In the genomic region with DNA sequence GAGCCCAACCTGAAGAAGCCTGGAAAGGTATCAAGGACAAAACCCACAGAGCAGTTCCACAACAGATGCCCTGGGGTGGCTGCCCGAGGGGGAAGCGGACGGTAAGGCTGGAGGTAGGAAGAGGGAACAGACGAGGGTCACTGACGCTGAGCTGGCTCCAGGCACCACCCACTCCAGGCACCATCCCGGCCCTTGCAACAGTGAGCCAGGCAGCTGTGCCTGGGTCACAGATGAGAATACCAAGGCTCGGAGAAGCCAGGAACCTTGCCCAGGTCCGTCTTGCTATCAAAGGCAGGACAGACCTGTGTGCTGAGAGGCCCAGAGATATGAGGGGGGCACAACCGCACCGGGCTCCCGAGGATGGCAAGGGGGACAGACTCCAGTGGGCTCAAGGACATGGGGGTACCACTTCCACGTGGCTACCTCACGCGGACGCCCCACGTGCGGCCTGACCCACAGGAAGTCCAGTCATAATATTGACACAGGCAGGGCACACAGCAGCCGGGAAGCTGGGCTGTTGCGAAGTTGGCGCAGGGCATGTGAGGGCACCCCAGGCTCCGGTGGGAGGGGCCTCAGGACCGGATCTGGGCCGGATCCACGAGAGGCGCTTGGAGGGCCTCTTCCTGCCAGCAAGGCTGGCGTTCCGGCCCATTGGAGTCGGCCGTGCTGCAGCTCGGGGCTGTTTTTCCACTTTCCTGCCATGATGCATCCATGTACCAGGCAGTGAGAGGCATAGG, we compare ENCODE assay signal across 11 cellular contexts. TPM values are rescaled to one million over a fixed set of nuclear protein-coding genes. Genes with fewer than 3 reads are reported as not detected.
DNase-seq lines count a peak whose midpoint lies in the region; ATAC-seq and TF ChIP-seq lines count a peak whose summit lies in the region.
"Had no signal": no experiment of that assay in that cellular context is flagged by ENCODE, and none has a peak within 500 bp of the region (broad histone marks: within the 10 kb centered on the region; RNA-seq: fewer than 3 reads in every experiment).

No MANE protein-coding gene starts in this region.

- peak; percentile 84 for ATAC-seq in lung (ENCODE audit: insufficient read depth, low FRiP score)
- ATAC-seq in activated CD4-positive, alpha-beta T cell treated with anti-CD3 and anti-CD28 coated beads for 36 hours: no peak
- ATAC-seq: activated T-cell treated with anti-CD3 and anti-CD28 coated beads, Interleukin-2, amount 50 U/mL, for 4 hours had no signal

- H3K27me3 Mint-ChIP-seq in endodermal cell (ENCODE audit: insufficient read depth): no peaks in the 10 kb centered on the region
- H3K27me3 Mint-ChIP-seq in activated CD4-positive, alpha-beta T cell treated with anti-CD3 and anti-CD28 coated beads for 36 hours: no peaks in the 10 kb centered on the region

- BruUV-seq in PC-9 (replicated peaks; lab: Mats Ljungman, UMichigan): no TSS peak

- DNase-seq in NCI-H510A treated with DMSO at 0.1 percent for 48 hours (lab: John Stamatoyannopoulos, UW) (peak; percentile 88), endodermal cell (no peak), lung (ENCODE audit: low spot score) (peak; percentile 84), suprapubic skin (ENCODE audit: low spot score in 2 of 2) (peak; percentile 82 to 87), OCI-M1 (lab: John Stamatoyannopoulos, UW) (no peak), PC-9 (no peak), tibial nerve (ENCODE audit: low spot score in 2 of 2) (no peak)
- DNase-seq in activated CD4-positive, alpha-beta T cell treated with anti-CD3 and anti-CD28 coated beads for 36 hours: no peak
- DNase-seq: activated T-cell treated with anti-CD3 and anti-CD28 coated beads, Interleukin-2, amount 50 U/mL, for 4 hours; NCI-H748 treated with DMSO at 0.1 percent for 48 hours had no signal

- H2AFZ ChIP-seq in PC-9: no peak overlapping the region

- 94% methylated on average over 26 to 30 of the region's 30 CpGs for WGBS in endodermal cell (ENCODE audit: insufficient coverage in 1 of 2, insufficient read length in 1 of 2), 2 experiments
- 40 to 71% methylated on average over 30 of the region's 30 CpGs for WGBS in lung, 2 donors
- 63% methylated on average over 14 of the region's 30 CpGs for WGBS in suprapubic skin
- WGBS in tibial nerve, 2 donors: 79 to 81% methylated on average over 21 to 22 of the region's 30 CpGs

- H3K4me1 Mint-ChIP-seq in endodermal cell: peaks cover 3% of the 10 kb centered on the region
- no peaks in the 10 kb centered on the region for H3K4me1 Mint-ChIP-seq in activated CD4-positive, alpha-beta T cell treated with anti-CD3 and anti-CD28 coated beads for 36 hours

- no peak for TF ChIP-seq EP300 in suprapubic skin (IDR thresholded peaks at IDR 0.05)
- no peak for TF ChIP-seq EP300 in tibial nerve (IDR thresholded peaks at IDR 0.05)

- H3K9me3 ChIP-seq in endodermal cell (ENCODE audit: control insufficient read depth, low read length): no peaks in the 10 kb centered on the region
- H3K9me3 ChIP-seq in lung (ENCODE audit: control insufficient read depth in 2 of 2, insufficient read depth in 1 of 2, low read length in 1 of 2): no peaks in the 10 kb centered on the region
- H3K9me3 ChIP-seq in suprapubic skin: no peaks in the 10 kb centered on the region
- no peaks in the 10 kb centered on the region for H3K9me3 ChIP-seq in PC-9 (ENCODE audit: insufficient read depth, low read depth)
- H3K9me3 ChIP-seq in tibial nerve: no peaks in the 10 kb centered on the region
- H3K9me3 ChIP-seq: neutrophil had no signal

- TF ChIP-seq POLR2A in suprapubic skin (IDR thresholded peaks at IDR 0.05) (no peak), tibial nerve (IDR thresholded peaks at IDR 0.05) (no peak)

- H3K27ac ChIP-seq in endodermal cell (ENCODE audit: low read depth, low read length) (no peak overlapping the region), lung (ENCODE audit: low read depth in 1 of 2, low read length in 1 of 2) (peak overlapping the region in 1 of 2 donors; percentile 84), suprapubic skin (peak overlapping the region; percentile 76), PC-9 (no peak overlapping the region), tibial nerve (no peak overlapping the region)
- H3K27ac ChIP-seq: neutrophil had no signal

- intact Hi-C loops in activated CD4-positive, alpha-beta T cell treated with anti-CD3 and anti-CD28 coated beads for 36 hours (cut with DNase I, micrococcal nuclease): no loop called here
- intact Hi-C loops in PC-9 (cut with micrococcal nuclease; ENCODE audit: unreplicated experiment): no loop called here

- no peaks in the 10 kb centered on the region; the same call in 1 of the 2 replicates for H3K79me2 ChIP-seq in PC-9 (ENCODE audit: low read depth)

- H3K27ac Mint-ChIP-seq in endodermal cell: peak overlapping the region; percentile 44
- H3K27ac Mint-ChIP-seq in activated CD4-positive, alpha-beta T cell treated with anti-CD3 and anti-CD28 coated beads for 36 hours: no peak overlapping the region

- H3K4me1 ChIP-seq in endodermal cell (ENCODE audit: control insufficient read depth, insufficient read depth, low read length) (no peaks in the 10 kb centered on the region), lung (ENCODE audit: control insufficient read depth in 2 of 2, insufficient read depth in 2 of 2, low read length in 2 of 2) (peaks cover 5 to 29% of the 10 kb centered on the region in 2 donors), suprapubic skin (peaks cover 37% of the 10 kb centered on the region), PC-9 (replicated peaks; ENCODE audit: insufficient read depth) (no peaks in the 10 kb centered on the region), tibial nerve (peaks cover 0 to 30% (median 13%) of the 10 kb centered on the region in 4 donors)

- H3K9ac ChIP-seq in endodermal cell (ENCODE audit: extremely low read depth, low read length, poor library complexity, severe bottlenecking): no peak overlapping the region

- TF ChIP-seq CTCF in endodermal cell (conservative IDR thresholded peaks at IDR 0.05) (no peak), lung (IDR thresholded peaks at IDR 0.05; ENCODE audit: control extremely low read depth, extremely low read depth) (no peak), suprapubic skin (IDR thresholded peaks at IDR 0.05) (no peak), PC-9 (conservative IDR thresholded peaks at IDR 0.05) (no peak), tibial nerve (IDR thresholded peaks at IDR 0.05) (no peak)

- H3K36me3 ChIP-seq in endodermal cell (ENCODE audit: control insufficient read depth, insufficient read depth, low read length) (no peaks in the 10 kb centered on the region), lung (ENCODE audit: control insufficient read depth in 2 of 2, insufficient read depth in 2 of 2, low read length in 2 of 2) (no peaks in the 10 kb centered on the region), suprapubic skin (no peaks in the 10 kb centered on the region), PC-9 (ENCODE audit: low read depth) (no peaks in the 10 kb centered on the region), tibial nerve (no peaks in the 10 kb centered on the region)
- H3K36me3 ChIP-seq: neutrophil had no signal

- H3K27me3 ChIP-seq in endodermal cell (ENCODE audit: control insufficient read depth, insufficient read depth, low read length, poor library complexity, severe bottlenecking): no peaks in the 10 kb centered on the region
- H3K27me3 ChIP-seq in lung (ENCODE audit: control insufficient read depth, insufficient read depth): no peaks in the 10 kb centered on the region
- H3K27me3 ChIP-seq in suprapubic skin: no peaks in the 10 kb centered on the region
- H3K27me3 ChIP-seq in PC-9 (ENCODE audit: insufficient read depth, low read depth): no peaks in the 10 kb centered on the region
- H3K27me3 ChIP-seq in tibial nerve: no peaks in the 10 kb centered on the region
- H3K27me3 ChIP-seq: neutrophil had no signal

- H3F3A ChIP-seq in PC-9 (ENCODE audit: insufficient read depth, low read depth): no peaks in the 10 kb centered on the region

- H3K4me2 ChIP-seq in PC-9: no peak overlapping the region

- H3K9me3 Mint-ChIP-seq in endodermal cell: no peaks in the 10 kb centered on the region
- no peaks in the 10 kb centered on the region for H3K9me3 Mint-ChIP-seq in activated CD4-positive, alpha-beta T cell treated with anti-CD3 and anti-CD28 coated beads for 36 hours (ENCODE audit: low read depth)
- H3K9me3 Mint-ChIP-seq: activated T-cell treated with anti-CD3 and anti-CD28 coated beads, Interleukin-2, amount 50 U/mL, for 4 hours had no signal

- CTCF ChIA-PET in activated CD4-positive, alpha-beta T cell treated with anti-CD3 and anti-CD28 coated beads for 36 hours (lab: Charles Lee): no interaction called here
- CTCF ChIA-PET in PC-9 (lab: Charles Lee): no interaction called here

- H3K4me3 ChIP-seq in endodermal cell (ENCODE audit: low read length) (no peak overlapping the region), lung (no peak overlapping the region), suprapubic skin (no peak overlapping the region), PC-9 (no peak overlapping the region), tibial nerve (no peak overlapping the region)

- H3K36me3 Mint-ChIP-seq in endodermal cell (ENCODE audit: low read depth): no peaks in the 10 kb centered on the region
- no peaks in the 10 kb centered on the region for H3K36me3 Mint-ChIP-seq in activated CD4-positive, alpha-beta T cell treated with anti-CD3 and anti-CD28 coated beads for 36 hours (ENCODE audit: low read depth)

- H4K20me1 ChIP-seq in PC-9 (ENCODE audit: insufficient read depth): peaks cover 68% of the 10 kb centered on the region

- POLR2A ChIA-PET in activated CD4-positive, alpha-beta T cell treated with anti-CD3 and anti-CD28 coated beads for 36 hours (lab: Charles Lee): no interaction called here
- POLR2A ChIA-PET in PC-9 (lab: Charles Lee; ENCODE audit: unreplicated experiment): interaction anchor here (0.7 kb wide), 1 partner anchor 1259 kb away, joined by 4 read pairs; no protein-coding TSS in a partner anchor

- H3K4me3 Mint-ChIP-seq in endodermal cell: no peak overlapping the region
- H3K4me3 Mint-ChIP-seq in activated CD4-positive, alpha-beta T cell treated with anti-CD3 and anti-CD28 coated beads for 36 hours: no peak overlapping the region
- H3K4me3 Mint-ChIP-seq: activated T-cell treated with anti-CD3 and anti-CD28 coated beads, Interleukin-2, amount 50 U/mL, for 4 hours had no signal

- H3K9me2 ChIP-seq in PC-9 (ENCODE audit: insufficient read depth): no peaks in the 10 kb centered on the region

RNA-seq across cellular contexts. Expression of a gene that starts 29.9 kb away (rescaled TPM):
- total RNA-seq in endodermal cell (10 to 100 TPM; 38.3 to 52.7 TPM), lung (10 to 100 TPM; 18.7 to 59.1 TPM), suprapubic skin (10 to 100 TPM; 25.7 to 60.6 (median 50.0) TPM), PC-9 (2021) (61.2 and 107 TPM in 2 replicates), tibial nerve (10 to 100 TPM; 29.5 to 80.8 (median 58.8) TPM)
- 49.1 TPM for polyA plus RNA-seq in endodermal cell (2013, experiment 1 of 2)
- polyA plus RNA-seq in endodermal cell (2013, experiment 2 of 2): 42.1 TPM
- polyA plus RNA-seq in lung: 10 to 100 TPM; 32.7 to 36.1 TPM
- 10 to 100 TPM; 30.4 to 32.3 TPM for total RNA-seq in activated CD4-positive, alpha-beta T cell treated with anti-CD3 and anti-CD28 coated beads for 36 hours

Comparison
In these comparisons a context has a peak if more than half of its experiments do, and no peak if none do; other contexts are left out.
1. DNase-seq: peak in NCI-H510A treated with DMSO at 0.1 percent for 48 hours (single experiment), lung (single experiment) and suprapubic skin (2 of 2); none in endodermal cell (single experiment), OCI-M1 (single experiment), activated CD4-positive, alpha-beta T cell treated with anti-CD3 and anti-CD28 coated beads for 36 hours (single experiment), PC-9 (0 of 2) and tibial nerve (0 of 2).